ENCODE assay signal across 8 cellular contexts in genomic region chr22:41204992-41205900, GRCh38. TPM values are rescaled to one million over a fixed set of nuclear protein-coding genes. Genes with fewer than 3 reads are reported as not detected.
DNase-seq lines count a peak whose midpoint lies in the region; ATAC-seq, FAIRE-seq and TF ChIP-seq lines count a peak whose summit lies in the region.

Gene L3MBTL2, plus strand, starts transcription at chr22:41205312. Its CDS starts 51 bp downstream, at chr22:41205363.

- H2BK12ac ChIP-seq in H1 (ENCODE audit: low read depth, low read length), result peak within 1 kb of the TSS; percentile 69

- H2BK15ac ChIP-seq in H1 (ENCODE audit: low read length), result no peak within 1 kb of the TSS

- H3K79me2 ChIP-seq in H1 (ENCODE audit: control insufficient read depth in 1 of 2, insufficient read depth in 2 of 2, low read length in 2 of 2), result peaks cover 0 to 9% of the 10 kb centered on the region in 2 experiments; a peak in 2 of 4 replicates

- peaks cover 7% of the 10 kb centered on the region for H3K23me2 ChIP-seq in H1 (ENCODE audit: low read depth, low read length)

- peak within 1 kb of the TSS; percentile 91; the same call in 1 of the 2 replicates for H4K8ac ChIP-seq in H1 (ENCODE audit: extremely low read depth, insufficient read depth, low read length)

- H3K9ac ChIP-seq in H1 (replicated peaks in 1 of 4; ENCODE audit: extremely low read depth in 1 of 4, low read depth in 3 of 4, low read length in 3 of 4), result peak within 1 kb of the TSS; percentile 91 to 98 (median 92)

- peak within 1 kb of the TSS; percentile 80 to 96 for H3K4me2 ChIP-seq in H1 (ENCODE audit: insufficient read depth in 1 of 2, low read depth in 2 of 2, low read length in 2 of 2)

- H3K36me3 Mint-ChIP-seq in memory B cell, result peaks cover 6% of the 10 kb centered on the region

- 7% methylated on average over 43 of the region's 47 CpGs; no CpG with 5 or more reads in 1 of the 2 experiments for WGBS in H1 (ENCODE audit: extremely low coverage in 1 of 2, insufficient coverage in 1 of 2, insufficient read length in 1 of 2, insufficient replicate concordance in 2 of 2, low coverage in 1 of 2, low lambda C conversion rate in 2 of 2, missing lambda C conversion rate in 1 of 2), 2 experiments

- H3K23ac ChIP-seq in H1 (ENCODE audit: insufficient read length), result no peak within 1 kb of the TSS

- POLR2A ChIA-PET in H1 (lab: Charles Lee; ENCODE audit: partially characterized antibody), result no interaction called here

- no peaks in the 10 kb centered on the region for H3K9me3 ChIP-seq in H1 (ENCODE audit: insufficient read depth in 2 of 2, low read depth in 1 of 2, low read length in 1 of 2)

- peak within 1 kb of the TSS; percentile 84 for H4K5ac ChIP-seq in H1 (ENCODE audit: insufficient read length, low read depth, low read length)

- TF ChIP-seq EP300 in H1 (IDR thresholded peaks at IDR 0.05; ENCODE audit: borderline replicate concordance in 1 of 2, low read depth in 2 of 2, low read length in 2 of 2), result no peak

- FAIRE-seq in HTR-8/SVneo (lab: Jason Lieb, UNC) (peak; percentile 95), H1 (lab: Jason Lieb, UNC) (peak; percentile 99)

- H3K27ac ChIP-seq in H1 (ENCODE audit: low read depth, low read length), result peak within 1 kb of the TSS; percentile 88

- H3K56ac ChIP-seq in H1 (replicated peaks; ENCODE audit: insufficient read length, low read depth, low read length), result peak within 1 kb of the TSS; percentile 7

- ATAC-seq in GM21367 (IDR thresholded peaks at IDR 0.05; ENCODE audit: unreplicated experiment) (peak; percentile 91), memory B cell (ENCODE audit: low read depth) (peak; percentile 98)

- H3K4me3 ChIP-seq in H1 (ENCODE audit: extremely low read depth in 1 of 4, insufficient read depth in 2 of 4, low read depth in 3 of 4, low read length in 4 of 4), result peak within 1 kb of the TSS; percentile 87 to 97 (median 95)

- H2AK5ac ChIP-seq in H1 (ENCODE audit: low read depth, low read length), result no peak within 1 kb of the TSS; the same call in 1 of the 2 replicates

- peaks cover 0 to 5% (median 2%) of the 10 kb centered on the region in 4 experiments; a peak in 2 of 8 replicates for H3K36me3 ChIP-seq in H1 (ENCODE audit: control insufficient read depth in 2 of 4, insufficient read depth in 4 of 4, low read length in 3 of 4)

- H2BK120ac ChIP-seq in H1 (replicated peaks; ENCODE audit: low read depth, low read length), result no peak within 1 kb of the TSS

- H2AFZ ChIP-seq in H1 (ENCODE audit: low read length), result peak within 1 kb of the TSS; percentile 98

- H3K27ac Mint-ChIP-seq in memory B cell, result peak within 1 kb of the TSS; percentile 89

- no peak within 1 kb of the TSS for H2BK20ac ChIP-seq in H1 (ENCODE audit: low read length)

- peak; percentile 99 for DNase-seq in COLO829 (ENCODE audit: low spot score)
- DNase-seq in HTR-8/SVneo (ENCODE audit: insufficient read length, low spot score), result peak; percentile 98
- DNase-seq in NOMO-1 treated with dmso at 0.1 percent for 144 hours (lab: John Stamatoyannopoulos, UW; ENCODE audit: unreplicated experiment), result peak; percentile 95
- DNase-seq in activated CD8-positive, alpha-beta memory T cell treated with anti-CD3 and anti-CD28 coated beads for 48 hours (ENCODE audit: low read depth in 2 of 3, low spot score in 2 of 3), result peak; percentile 96 to 98 (median 96)
- peak; percentile 85 to 99 for DNase-seq in H1 (ENCODE audit: low read depth in 1 of 2, low spot score in 2 of 2)
- peak; percentile 93 to 97 for DNase-seq in memory B cell (ENCODE audit: low spot score in 2 of 2)
- DNase-seq in stimulated activated CD8-positive, alpha-beta memory T cell treated with anti-CD3 and anti-CD28 coated beads, Interleukin-12 subunit alpha, Interleukin-12 subunit beta, amount 100 ng/mL, for 24 hours (ENCODE audit: extremely low read depth), result peak; percentile 98

- CTCF ChIA-PET in H1 (lab: Charles Lee; ENCODE audit: partially characterized antibody), result interaction anchor here (1.9 kb wide), 1 partner anchor 32 kb away, joined by 4 read pairs; no protein-coding TSS in a partner anchor

- peak within 1 kb of the TSS; percentile 49 for H2BK5ac ChIP-seq in H1 (ENCODE audit: low read depth, low read length)

- H4K91ac ChIP-seq in H1 (replicated peaks; ENCODE audit: insufficient read length, low read length), result no peak within 1 kb of the TSS

- TF ChIP-seq POLR2A in H1 (IDR thresholded peaks at IDR 0.05; ENCODE audit: control extremely low read depth in 1 of 2, low read depth in 2 of 2, low read length in 2 of 2), result peak; percentile 76 to 89

- H3K9me3 Mint-ChIP-seq in memory B cell, result no peaks in the 10 kb centered on the region

- H3K14ac ChIP-seq in H1 (ENCODE audit: insufficient read length), result peak within 1 kb of the TSS; percentile 16

- peaks cover 0 to 4% (median 0%) of the 10 kb centered on the region in 4 experiments; a peak in 2 of 7 replicates for H3K4me1 ChIP-seq in H1 (replicated peaks in 1 of 4; ENCODE audit: control insufficient read depth in 3 of 4, insufficient read depth in 4 of 4, low read length in 3 of 4)

- no peaks in the 10 kb centered on the region for H4K20me1 ChIP-seq in H1 (replicated peaks in 1 of 2; ENCODE audit: control insufficient read depth in 1 of 2, insufficient read depth in 2 of 2, low read length in 2 of 2)

- peaks cover 19% of the 10 kb centered on the region for H3K4me1 Mint-ChIP-seq in memory B cell

- no peak for TF ChIP-seq CTCF in H1 (IDR thresholded peaks at IDR 0.05; ENCODE audit: control extremely low read depth in 1 of 3, insufficient read depth in 1 of 3, low read depth in 1 of 3, low read length in 3 of 3)

- no peak within 1 kb of the TSS for H3K4ac ChIP-seq in H1 (replicated peaks; ENCODE audit: insufficient read length, low read depth, low read length)

- H3K79me1 ChIP-seq in H1 (ENCODE audit: low read depth, low read length), result no peaks in the 10 kb centered on the region; the same call in 1 of the 2 replicates

- H3K4me3 Mint-ChIP-seq in memory B cell, result peak within 1 kb of the TSS; percentile 89

- peaks cover 2% of the 10 kb centered on the region for H3K27me3 Mint-ChIP-seq in memory B cell

- peak within 1 kb of the TSS; percentile 63; the same call in 1 of the 2 replicates for H3K18ac ChIP-seq in H1 (ENCODE audit: extremely low read depth, low read length)

- no peaks in the 10 kb centered on the region; a peak in 1 of 7 replicates for H3K27me3 ChIP-seq in H1 (replicated peaks in 1 of 4; ENCODE audit: control insufficient read depth in 3 of 4, extremely low read depth in 1 of 4, insufficient read depth in 3 of 4, low read length in 3 of 4)

- no peak for TF ChIP-seq RAD21 in H1 (IDR thresholded peaks at IDR 0.05 in 1 of 2, conservative IDR thresholded peaks at IDR 0.05 in 1 of 2; ENCODE audit: low read depth in 2 of 2, low read length in 2 of 2)

TF ChIP-seq in H1, 55 proteins besides CTCF, POLR2A, EP300 and RAD21 (continues in another document):
- TF ChIP-seq TAF1 (IDR thresholded peaks at IDR 0.05; ENCODE audit: low read depth, low read length) (peak; percentile 93), SIX5 (IDR thresholded peaks at IDR 0.05; ENCODE audit: low read depth, low read length) (peak; percentile 82), PHF8 (conservative IDR thresholded peaks at IDR 0.05; ENCODE audit: low read depth, low read length) (peak; percentile 90), CHD2 (IDR thresholded peaks at IDR 0.05; ENCODE audit: low read length) (peak; percentile 59; the same call in 1 of the 2 replicates), EZH2 (IDR thresholded peaks at IDR 0.05; ENCODE audit: low read depth, low read length, severe bottlenecking) (no peak), KDM1A (IDR thresholded peaks at IDR 0.05; ENCODE audit: borderline replicate concordance, low read length) (no peak), POLR2AphosphoS5 (IDR thresholded peaks at IDR 0.05; ENCODE audit: low read depth, low read length) (peak; percentile 84), TBP (IDR thresholded peaks at IDR 0.05; ENCODE audit: low read depth, low read length) (peak; percentile 80), MAFK (IDR thresholded peaks at IDR 0.05; ENCODE audit: low read depth, low read length) (no peak), HDAC2 (IDR thresholded peaks at IDR 0.05; ENCODE audit: borderline replicate concordance in 1 of 2, low read depth in 2 of 2, low read length in 2 of 2) (peak in 1 of 2 experiments; percentile 91; a peak in 1 of 4 replicates), NANOG (IDR thresholded peaks at IDR 0.05; ENCODE audit: insufficient read depth, low read depth, low read length, poor library complexity, severe bottlenecking) (no peak), TAF7 (optimal IDR thresholded peaks at IDR 0.05; ENCODE audit: borderline replicate concordance, low read depth, low read length) (peak; percentile 71), POU5F1 (IDR thresholded peaks at IDR 0.05; ENCODE audit: low read depth, low read length) (no peak), SIN3A (conservative IDR thresholded peaks at IDR 0.05 in 1 of 2, IDR thresholded peaks at IDR 0.05 in 1 of 2; ENCODE audit: low read depth in 1 of 2, low read length in 2 of 2) (peak; percentile 14 to 51; a peak in 1 of 4 replicates), TCF12 (IDR thresholded peaks at IDR 0.05; ENCODE audit: low read depth, low read length) (no peak), EGR1 (IDR thresholded peaks at IDR 0.05; ENCODE audit: borderline replicate concordance, low read depth, low read length) (no peak), RBBP5 (IDR thresholded peaks at IDR 0.05; ENCODE audit: borderline replicate concordance, low read depth, low read length) (no peak)
- TF ChIP-seq, protein P1, sequence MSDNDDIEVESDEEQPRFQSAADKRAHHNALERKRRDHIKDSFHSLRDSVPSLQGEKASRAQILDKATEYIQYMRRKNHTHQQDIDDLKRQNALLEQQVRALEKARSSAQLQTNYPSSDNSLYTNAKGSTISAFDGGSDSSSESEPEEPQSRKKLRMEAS (IDR thresholded peaks at IDR 0.05), result peak; percentile 79; the same call in 1 of the 2 replicates
- TF ChIP-seq, protein P2, sequence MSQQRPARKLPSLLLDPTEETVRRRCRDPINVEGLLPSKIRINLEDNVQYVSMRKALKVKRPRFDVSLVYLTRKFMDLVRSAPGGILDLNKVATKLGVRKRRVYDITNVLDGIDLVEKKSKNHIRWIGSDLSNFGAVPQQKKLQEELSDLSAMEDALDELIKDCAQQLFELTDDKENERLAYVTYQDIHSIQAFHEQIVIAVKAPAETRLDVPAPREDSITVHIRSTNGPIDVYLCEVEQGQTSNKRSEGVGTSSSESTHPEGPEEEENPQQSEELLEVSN (IDR thresholded peaks at IDR 0.05), result peak; percentile 87

RNA-seq across cellular contexts. Expression of gene L3MBTL2, which starts in this region (rescaled TPM):
- 23.9 and 24.4 TPM in 2 replicates for total RNA-seq in H1 (2021; fragmentation: NEBNext Ultra II Directional; extraction: Animal tissue kit (Norgen Biotek cat#: 25700))
- polyA plus RNA-seq in H1 (2011; rRNA removed), result 24.9 and 30.1 TPM in 2 replicates
- 29.0 TPM for polyA plus RNA-seq in H1 (2011; cell fraction: cytosol; rRNA removed)
- polyA plus RNA-seq in H1 (2011; cell fraction: nucleus; rRNA removed), result 47.9 TPM
- 16.7 to 28.2 TPM (median 25.1 TPM) in 4 replicates for polyA plus RNA-seq in H1 (2012, experiment 1 of 2)
- 20.3 TPM for polyA plus RNA-seq in H1 (2012, experiment 2 of 2)
- 15.2 TPM for polyA plus RNA-seq in H1 (2013, experiment 1 of 2)
- 14.0 TPM for polyA plus RNA-seq in H1 (2013, experiment 2 of 2)
- polyA minus RNA-seq in H1 (2011; rRNA and poly(A)+ RNA removed), result 34.6 and 35.3 TPM in 2 replicates
- 11.9 TPM for polyA minus RNA-seq in H1 (2011; cell fraction: cytosol; rRNA and poly(A)+ RNA removed)
- polyA minus RNA-seq in H1 (2011; cell fraction: nucleus; rRNA and poly(A)+ RNA removed), result 18.2 TPM

Comparison
In these comparisons a context has a peak if more than half of its experiments do, and no peak if none do; other contexts are left out.
1. Peak in every context shown above with its lines: DNase-seq, ATAC-seq, H3K4me3 ChIP-seq and H3K27ac ChIP-seq.